8 cellular contexts compared by ENCODE assay signal in genomic region chr12:91326043-91327027, GRCh38.
DNase-seq lines count a peak whose midpoint lies in the region; ATAC-seq, FAIRE-seq and TF ChIP-seq lines count a peak whose summit lies in the region.

No MANE protein-coding gene starts in this region.

- RAD21 ChIA-PET in GM12878 (lab: Charles Lee; ENCODE audit: unreplicated experiment): interaction anchor here (0.6 to 2.9 kb wide), 4 partner anchors 145 to 381 kb away, joined by 3 to 15 read pairs (median 4); no protein-coding TSS in a partner anchor

- H3K27me3 ChIP-seq in Peyer's patch (no peaks in the 10 kb centered on the region), GM12878 (replicated peaks in 1 of 2; ENCODE audit: control insufficient read depth in 2 of 2, insufficient read depth in 2 of 2, low read length in 1 of 2) (no peaks in the 10 kb centered on the region)

- BruUV-seq in GM12878 (replicated peaks; lab: Mats Ljungman, UMichigan): no TSS peak

- peak overlapping the region in 2 of 4 donors; percentile 21 to 46 for H3K27ac ChIP-seq in Peyer's patch
- no peak overlapping the region for H3K27ac ChIP-seq in GM12878 (ENCODE audit: control insufficient read depth, insufficient read depth)

- no peaks in the 10 kb centered on the region for H3K36me3 ChIP-seq in Peyer's patch
- no peaks in the 10 kb centered on the region for H3K36me3 ChIP-seq in GM12878 (ENCODE audit: control insufficient read depth in 2 of 2, insufficient read depth in 2 of 2, low read length in 1 of 2)

- POLR2A ChIA-PET in AG04449 (lab: Yijun Ruan, JAX) (no interaction called here), GM12878 (lab: Charles Lee) (no interaction called here)

- no peak for TF ChIP-seq EP300 in GM12878 (IDR thresholded peaks at IDR 0.05; ENCODE audit: borderline replicate concordance in 1 of 2, control insufficient read depth in 1 of 2, low read depth in 2 of 2, low read length in 2 of 2)

- DNase-seq in AG04449 (ENCODE audit: low read depth, low spot score): no peak
- DNase-seq in GM12865 (ENCODE audit: low read depth): peak; percentile 54
- DNase-seq in Peyer's patch: peak in 2 of 3 donors; percentile 18 to 68
- DNase-seq in GM12878 (ENCODE audit: low read depth, low spot score): no peak
- peak; percentile 73 for DNase-seq in iPS-NIHi11 (ENCODE audit: low spot score)
- peak; percentile 2 for DNase-seq in stimulated activated CD4-positive, alpha-beta T cell treated with anti-CD3 and anti-CD28 coated beads, Interleukin-12 subunit alpha, Interleukin-12 subunit beta, amount 100 ng/mL, for 4 hours

- intact Hi-C loops in GM12878 (cut with micrococcal nuclease; ENCODE audit: unreplicated experiment): loop anchor here (1.0 to 10.0 kb wide), 4 partner anchors 148 to 382 kb away; partner anchors contain the start of gene LUM

- no peak overlapping the region for H3K4me2 ChIP-seq in GM12878 (ENCODE audit: control insufficient read depth, insufficient read depth)

- no peak overlapping the region for H3K9ac ChIP-seq in GM12878 (ENCODE audit: control insufficient read depth, insufficient read depth, low read length)

- peak; percentile 69 for TF ChIP-seq RAD21 in GM12878 (IDR thresholded peaks at IDR 0.05; ENCODE audit: insufficient read depth, low read depth, low read length)

- H3K4me3 ChIP-seq in AG04449 (ENCODE audit: low read depth, low read length) (no peak overlapping the region), GM12865 (ENCODE audit: low read depth, low read length) (no peak overlapping the region), Peyer's patch (no peak overlapping the region), GM12878 (no peak overlapping the region)

- TF ChIP-seq CTCF in AG04449 (IDR thresholded peaks at IDR 0.05; ENCODE audit: insufficient read depth, low read length, missing control alignments) (peak; percentile 59), GM12865 (IDR thresholded peaks at IDR 0.05; ENCODE audit: insufficient read depth, low read depth, low read length, missing control alignments) (peak; percentile 62), Peyer's patch (IDR thresholded peaks at IDR 0.05) (peak; percentile 45 to 75 (median 71)), GM12878 (IDR thresholded peaks at IDR 0.05 in 2 of 3, conservative IDR thresholded peaks at IDR 0.05 in 1 of 3; ENCODE audit: control insufficient read depth in 2 of 3, extremely low read depth in 1 of 3, insufficient read depth in 1 of 3, low read depth in 3 of 3, low read length in 3 of 3) (peak; percentile 61 to 76 (median 65))

- H2AFZ ChIP-seq in GM12878 (ENCODE audit: control insufficient read depth, low read depth, low read length): no peak overlapping the region

- FAIRE-seq in GM12878 (lab: Jason Lieb, UNC): no peak

- H3K9me3 ChIP-seq in Peyer's patch (no peaks in the 10 kb centered on the region), GM12878 (replicated peaks; ENCODE audit: control insufficient read depth, insufficient read depth, low read length) (no peaks in the 10 kb centered on the region)

- H4K20me1 ChIP-seq in GM12878 (ENCODE audit: control insufficient read depth, insufficient read depth): no peaks in the 10 kb centered on the region

- no peak for TF ChIP-seq POLR2A in Peyer's patch (IDR thresholded peaks at IDR 0.05)
- TF ChIP-seq POLR2A in GM12878 (IDR thresholded peaks at IDR 0.05; ENCODE audit: low read depth, low read length): no peak

- in situ Hi-C loops in GM12878 (cut with MboI): loop anchor here (10.0 kb wide), 1 partner anchor 342 kb away; no protein-coding TSS in a partner anchor

- peak; percentile 60 for ATAC-seq in HG03135 (IDR thresholded peaks at IDR 0.05; ENCODE audit: unreplicated experiment)
- ATAC-seq in GM12878: peak; percentile 80
- no peak for ATAC-seq in GM18517 (IDR thresholded peaks at IDR 0.05; ENCODE audit: unreplicated experiment)

- H3K79me2 ChIP-seq in GM12878 (ENCODE audit: control insufficient read depth, insufficient read depth, low read length): no peaks in the 10 kb centered on the region

- CTCF ChIA-PET in AG04449 (lab: Yijun Ruan, JAX) (interaction anchor here (0.7 to 9.2 kb wide), 35 partner anchors 9 to 385 kb away, joined by 3 to 100 read pairs (median 5); partner anchors contain the start of genes DCN and LUM), GM12878 (lab: Yijun Ruan, JAX) (interaction anchor here (0.6 to 4.0 kb wide), 29 partner anchors 11 to 588 kb away, joined by 3 to 27 read pairs (median 3); no protein-coding TSS in a partner anchor)

- 0% methylated on average over 2 of the region's 2 CpGs for WGBS in GM12878 (ENCODE audit: insufficient coverage, insufficient replicate concordance, low lambda C conversion rate, missing lambda C conversion rate)

- H3K4me1 ChIP-seq in Peyer's patch (no peaks in the 10 kb centered on the region), GM12878 (ENCODE audit: control insufficient read depth, insufficient read depth, low read length) (no peaks in the 10 kb centered on the region)

- SMC1A ChIA-PET in GM12878 (lab: Charles Lee; ENCODE audit: uncharacterized antibody, unreplicated experiment): interaction anchor here (0.9 to 1.5 kb wide), 11 partner anchors 9 to 381 kb away, joined by 3 to 7 read pairs (median 4); no protein-coding TSS in a partner anchor

TF ChIP-seq in GM12878, 131 proteins besides CTCF, POLR2A, EP300 and RAD21:
- TF ChIP-seq PRDM15 (CRISPR knock-in tag; IDR thresholded peaks at IDR 0.05): no peak
- TF ChIP-seq ZSCAN29 (IDR thresholded peaks at IDR 0.05): no peak
- TF ChIP-seq SMC3 (IDR thresholded peaks at IDR 0.05; ENCODE audit: borderline replicate concordance, low read length): peak; percentile 47; the same call in 1 of the 2 replicates

Comparison
In these comparisons a context has a peak if more than half of its experiments do, and no peak if none do; other contexts are left out.
1. DNase-seq: peak in GM12865 (single experiment), Peyer's patch (2 of 3), iPS-NIHi11 (single experiment) and stimulated activated CD4-positive, alpha-beta T cell treated with anti-CD3 and anti-CD28 coated beads, Interleukin-12 subunit alpha, Interleukin-12 subunit beta, amount 100 ng/mL, for 4 hours (single experiment); none in AG04449 (single experiment) and GM12878 (single experiment).
2. Peak in every context shown above with its lines, with median percentiles within 50 percentile points of each other: CTCF ChIP-seq.